ENCODE assay signal across 8 cellular contexts in the genomic region with DNA sequence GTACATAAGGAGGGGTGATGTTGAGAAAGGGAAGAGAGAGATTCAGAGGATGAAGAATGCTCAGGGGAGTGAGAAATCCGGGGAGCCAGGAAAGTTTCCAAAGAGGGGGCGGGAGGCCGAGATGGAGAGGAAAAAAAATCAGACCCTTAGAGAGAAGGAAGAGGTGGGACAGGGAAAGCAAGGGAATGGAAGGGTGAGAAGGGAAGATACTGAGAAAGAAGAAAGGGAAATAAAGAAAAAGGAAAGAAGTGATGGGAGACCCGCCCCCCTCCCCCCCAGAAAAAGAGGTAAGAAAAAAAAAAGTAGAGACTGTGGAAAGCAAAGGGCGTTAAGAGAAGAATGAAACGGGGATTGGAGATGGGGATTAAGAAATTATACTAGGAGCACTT. TPM values are rescaled to one million over a fixed set of nuclear protein-coding genes. Genes with fewer than 3 reads are reported as not detected.
DNase-seq lines count a peak whose midpoint lies in the region; ATAC-seq and TF ChIP-seq lines count a peak whose summit lies in the region.

No MANE protein-coding gene starts in this region.

- DNase-seq in WTC11 (ENCODE audit: low spot score), result no peak
- DNase-seq in retinal pigment epithelial cell (ENCODE audit: low read depth), result no peak
- no peak for DNase-seq in GM10248 (ENCODE audit: extremely low spot score)
- DNase-seq in NCI-H2196 treated with DMSO at 0.1 percent for 48 hours (lab: John Stamatoyannopoulos, UW; ENCODE audit: unreplicated experiment), result no peak
- no peak for DNase-seq in MV-4-11 (lab: John Stamatoyannopoulos, UW)
- no peak for DNase-seq in stimulated activated CD4-positive, alpha-beta T cell treated with anti-CD3 and anti-CD28 coated beads, Interleukin-15, amount 100 ng/mL, for 24 hours

- H3K9me3 ChIP-seq in gastroesophageal sphincter, result no peaks in the 10 kb centered on the region

- peaks cover 0 to 12% (median 0%) of the 10 kb centered on the region in 3 donors for H3K4me1 ChIP-seq in gastroesophageal sphincter

- no peak for TF ChIP-seq EP300 in gastroesophageal sphincter (IDR thresholded peaks at IDR 0.05)

- no peaks in the 10 kb centered on the region for H3K36me3 ChIP-seq in gastroesophageal sphincter

- peaks cover 7% of the 10 kb centered on the region for H3K9me3 Mint-ChIP-seq in WTC11

- H3K27me3 ChIP-seq in gastroesophageal sphincter, result peaks cover 18% of the 10 kb centered on the region

- H3K27me3 Mint-ChIP-seq in WTC11 (ENCODE audit: low read depth), result peaks cover 56% of the 10 kb centered on the region

- peaks cover 14% of the 10 kb centered on the region for H3K4me1 Mint-ChIP-seq in WTC11

- H3K27ac ChIP-seq in gastroesophageal sphincter, result peak overlapping the region in 3 of 4 donors; percentile 70 to 79 (median 71)

- no peak for ATAC-seq in WTC11
- ATAC-seq in gastroesophageal sphincter, result no peak

- 3 to 18% methylated on average over 5 to 6 of the region's 6 CpGs for WGBS in gastroesophageal sphincter (ENCODE audit: low coverage in 1 of 2), 2 donors

- POLR2A ChIA-PET in WTC11 (lab: Charles Lee), result no interaction called here
- POLR2A ChIA-PET in GM10248 (lab: Yijun Ruan, JAX), result no interaction called here

- H3K27ac Mint-ChIP-seq in WTC11, result no peak overlapping the region

- H3K4me3 Mint-ChIP-seq in WTC11, result peak overlapping the region; percentile 84

- TF ChIP-seq CTCF in WTC11 (IDR thresholded peaks at IDR 0.05), result no peak
- no peak for TF ChIP-seq CTCF in gastroesophageal sphincter (IDR thresholded peaks at IDR 0.05)
- TF ChIP-seq CTCF in retinal pigment epithelial cell (conservative IDR thresholded peaks at IDR 0.05; ENCODE audit: low read depth, low read length), result no peak
- TF ChIP-seq CTCF in GM10248 (IDR thresholded peaks at IDR 0.05; ENCODE audit: control extremely low read depth, extremely low read depth, low read depth, missing control alignments), result no peak

- no peaks in the 10 kb centered on the region for H3K36me3 Mint-ChIP-seq in WTC11

- CTCF ChIA-PET in WTC11 (lab: Charles Lee), result no interaction called here
- CTCF ChIA-PET in GM10248 (lab: Yijun Ruan, JAX), result interaction anchor here (0.7 to 1.7 kb wide), 3 partner anchors 14 to 283 kb away, joined by 3 read pairs; no protein-coding TSS in a partner anchor

- no peak for TF ChIP-seq POLR2A in gastroesophageal sphincter (IDR thresholded peaks at IDR 0.05)

- H3K4me3 ChIP-seq in GM08714 (ENCODE audit: low read length) (peak overlapping the region; percentile 64; the same call in 1 of the 2 replicates), gastroesophageal sphincter (peak overlapping the region; percentile 42 to 69), retinal pigment epithelial cell (ENCODE audit: low read length) (peak overlapping the region; percentile 78)

TF ChIP-seq in WTC11, 78 proteins besides CTCF, POLR2A, EP300 and RAD21:
- no peak for TF ChIP-seq SMAD3 (CRISPR knock-in tag; IDR thresholded peaks at IDR 0.05; ENCODE audit: borderline replicate concordance)
- TF ChIP-seq, protein P1, sequence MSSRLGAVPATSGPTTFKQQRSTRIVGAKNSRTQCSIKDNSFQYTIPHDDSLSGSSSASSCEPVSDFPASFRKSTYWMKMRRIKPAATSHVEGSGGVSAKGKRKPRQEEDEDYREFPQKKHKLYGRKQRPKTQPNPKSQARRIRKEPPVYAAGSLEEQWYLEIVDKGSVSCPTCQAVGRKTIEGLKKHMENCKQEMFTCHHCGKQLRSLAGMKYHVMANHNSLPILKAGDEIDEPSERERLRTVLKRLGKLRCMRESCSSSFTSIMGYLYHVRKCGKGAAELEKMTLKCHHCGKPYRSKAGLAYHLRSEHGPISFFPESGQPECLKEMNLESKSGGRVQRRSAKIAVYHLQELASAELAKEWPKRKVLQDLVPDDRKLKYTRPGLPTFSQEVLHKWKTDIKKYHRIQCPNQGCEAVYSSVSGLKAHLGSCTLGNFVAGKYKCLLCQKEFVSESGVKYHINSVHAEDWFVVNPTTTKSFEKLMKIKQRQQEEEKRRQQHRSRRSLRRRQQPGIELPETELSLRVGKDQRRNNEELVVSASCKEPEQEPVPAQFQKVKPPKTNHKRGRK (CRISPR knock-in tag; IDR thresholded peaks at IDR 0.05; ENCODE audit: borderline replicate concordance), result 0 out of 2 replicates have a peak, but pooled peaks have one; percentile 46

RNA-seq across cellular contexts. Expression of a gene that starts 0.5 kb away (rescaled TPM):
- total RNA-seq in WTC11 (2021), result not detected in 3 replicates
- total RNA-seq in gastroesophageal sphincter, result 1 to 10 TPM in 3 of 4 donors, not detected in 1; 1.2 to 2.3 (median 1.9) TPM
